9 cellular contexts compared by ENCODE assay signal in the genomic region with DNA sequence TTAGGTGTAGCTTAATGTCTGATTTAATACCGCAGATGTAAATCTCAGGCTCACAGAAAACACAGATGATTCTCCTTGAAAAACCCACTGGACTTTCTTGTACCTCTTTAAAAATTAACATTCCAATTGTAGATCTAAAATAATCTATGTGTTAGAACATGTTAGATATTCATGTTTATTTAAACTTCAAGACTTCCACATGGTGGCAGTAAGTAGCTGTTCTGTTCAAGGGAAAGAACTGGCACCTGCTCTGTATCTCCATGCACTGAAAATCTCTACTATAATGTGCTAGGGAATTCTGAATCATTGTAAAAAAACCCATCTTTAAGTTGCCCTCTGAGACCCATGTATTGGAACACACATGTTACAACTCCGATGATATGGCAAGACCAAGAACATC.
DNase-seq lines count a peak whose midpoint lies in the region; ATAC-seq and TF ChIP-seq lines count a peak whose summit lies in the region.
"Had no signal": no experiment of that assay in that cellular context is flagged by ENCODE, and none has a peak within 500 bp of the region (broad histone marks: within the 10 kb centered on the region; RNA-seq: fewer than 3 reads in every experiment).

No MANE protein-coding gene starts in this region.

- H3K4me1 Mint-ChIP-seq in natural killer cell: no peaks in the 10 kb centered on the region

- POLR2A ChIA-PET in A673 (lab: Charles Lee; ENCODE audit: low non-redundant PET): no interaction called here

- no peaks in the 10 kb centered on the region for H3K27me3 Mint-ChIP-seq in natural killer cell (ENCODE audit: low read depth in 2 of 2)

- no peak for ATAC-seq in natural killer cell
- ATAC-seq in GM18907 (IDR thresholded peaks at IDR 0.05; ENCODE audit: unreplicated experiment): no peak
- ATAC-seq in stimulated activated naive CD8-positive, alpha-beta T cell treated with anti-CD3 and anti-CD28 coated beads, Interleukin-15, Interleukin-2, amounts not matched to agents 100 U/mL and 50 U/mL, for 24 hours: no peak

- H3K27ac Mint-ChIP-seq in natural killer cell: no peak overlapping the region

- CTCF ChIA-PET in A673 (lab: Charles Lee): no interaction called here

- BruUV-seq in A673 (replicated peaks; lab: Mats Ljungman, UMichigan): no TSS peak

- no peaks in the 10 kb centered on the region for H3K36me3 ChIP-seq in A673 (ENCODE audit: insufficient read depth, low read length, poor library complexity, severe bottlenecking)
- no peaks in the 10 kb centered on the region for H3K36me3 ChIP-seq in SK-N-MC (ENCODE audit: insufficient read depth, low read length)

- no peak overlapping the region for H3K4me3 Mint-ChIP-seq in natural killer cell

- peaks cover 7 to 23% of the 10 kb centered on the region in 2 donors for H3K9me3 Mint-ChIP-seq in natural killer cell

- H3K4me1 ChIP-seq in A673 (ENCODE audit: insufficient read depth, low read length, poor library complexity, severe bottlenecking): no peaks in the 10 kb centered on the region
- H3K4me1 ChIP-seq: Caco-2 had no signal

- no peaks in the 10 kb centered on the region for H3K9me3 ChIP-seq in A673 (ENCODE audit: low read depth, low read length, poor library complexity, severe bottlenecking)
- H3K9me3 ChIP-seq in SK-N-MC (ENCODE audit: low read depth, low read length): no peaks in the 10 kb centered on the region
- H3K9me3 ChIP-seq: Caco-2 had no signal

- DNase-seq in A673 (ENCODE audit: low spot score): peak; percentile 0
- DNase-seq in HT-29 (ENCODE audit: low spot score): peak; percentile 36
- DNase-seq in SK-N-MC (ENCODE audit: low read depth, low spot score): peak; percentile 6
- DNase-seq in iPS-NIHi7 (ENCODE audit: extremely low spot score): peak; percentile 29
- no peak for DNase-seq in natural killer cell
- DNase-seq in SKM-1 (lab: John Stamatoyannopoulos, UW; ENCODE audit: unreplicated experiment): no peak
- DNase-seq in stimulated activated naive CD8-positive, alpha-beta T cell treated with anti-CD3 and anti-CD28 coated beads, Interleukin-15, Interleukin-2, amounts not matched to agents 100 U/mL and 50 U/mL, for 24 hours: no peak
- DNase-seq: Caco-2 had no signal

- TF ChIP-seq CTCF in A673 (conservative IDR thresholded peaks at IDR 0.05; ENCODE audit: low read depth, low read length) (0 out of 2 replicates have a peak, but pooled peaks have one; percentile 15), natural killer cell (IDR thresholded peaks at IDR 0.05) (no peak)

- H3K9ac ChIP-seq in SK-N-MC (ENCODE audit: insufficient read length): no peak overlapping the region

- no peak overlapping the region for H3K4me3 ChIP-seq in A673 (ENCODE audit: low read depth, low read length, poor library complexity, severe bottlenecking)
- H3K4me3 ChIP-seq in SK-N-MC: no peak overlapping the region

- H3K27ac ChIP-seq in A673 (ENCODE audit: low read depth, low read length, poor library complexity, severe bottlenecking): no peak overlapping the region
- no peak overlapping the region for H3K27ac ChIP-seq in SK-N-MC

- H3K27me3 ChIP-seq in A673 (replicated peaks; ENCODE audit: insufficient read depth, low read depth, low read length, poor library complexity): no peaks in the 10 kb centered on the region

- no peaks in the 10 kb centered on the region for H3K36me3 Mint-ChIP-seq in natural killer cell

- intact Hi-C loops in A673 (cut with micrococcal nuclease; ENCODE audit: unreplicated experiment): no loop called here
- intact Hi-C loops in natural killer cell (cut with micrococcal nuclease): no loop called here

Comparison
In these comparisons a context has a peak if more than half of its experiments do, and no peak if none do; other contexts are left out.
1. DNase-seq: peak in A673 (single experiment), HT-29 (single experiment), SK-N-MC (single experiment) and iPS-NIHi7 (single experiment); none in natural killer cell (single experiment), SKM-1 (single experiment) and stimulated activated naive CD8-positive, alpha-beta T cell treated with anti-CD3 and anti-CD28 coated beads, Interleukin-15, Interleukin-2, amounts not matched to agents 100 U/mL and 50 U/mL, for 24 hours (single experiment).